ENCODE assay signal across 8 cellular contexts in the genomic region with DNA sequence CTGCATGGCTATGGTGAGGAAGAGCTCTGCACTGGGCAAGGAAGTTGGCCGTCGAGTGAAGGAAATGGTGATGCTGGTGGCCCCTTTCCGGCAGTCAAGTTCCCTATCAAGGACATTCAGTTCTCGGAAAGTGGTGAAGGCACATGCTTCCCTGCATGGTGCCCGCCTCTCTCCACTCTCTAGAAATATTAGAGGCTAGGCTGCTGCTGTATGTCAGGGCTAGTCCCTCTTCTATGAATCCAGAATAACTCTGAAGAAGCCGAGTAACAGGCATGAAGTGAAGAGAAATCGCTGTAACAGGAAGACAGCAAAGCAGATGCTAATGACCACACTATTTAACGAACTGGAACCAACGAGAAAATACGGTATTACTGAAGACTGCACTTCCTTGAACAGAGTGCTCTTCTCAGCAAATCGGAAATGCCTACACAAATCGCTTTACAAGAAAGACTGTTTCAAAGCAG. TPM values are rescaled to one million over a fixed set of nuclear protein-coding genes. Genes with fewer than 3 reads are reported as not detected.
A peak's percentile ranks its signal among the peaks of the same experiment; 100 is the strongest.
DNase-seq lines count a peak whose midpoint lies in the region; ATAC-seq and TF ChIP-seq lines count a peak whose summit lies in the region.

No MANE protein-coding gene starts in this region.

- dilution Hi-C loops in mammary epithelial cell (cut with HindIII; ENCODE audit: low sequenced_read_pairs): no loop called here

- no peak overlapping the region for H3K4me2 ChIP-seq in mammary epithelial cell (ENCODE audit: insufficient read depth, low read depth, low read length)

- no peaks in the 10 kb centered on the region for H3K9me3 ChIP-seq in breast epithelium
- H3K9me3 ChIP-seq in mammary epithelial cell (replicated peaks; ENCODE audit: insufficient read depth, low read length): no peaks in the 10 kb centered on the region

- H4K20me1 ChIP-seq in mammary epithelial cell (ENCODE audit: insufficient read depth, low read length): peaks cover 8% of the 10 kb centered on the region

- BruUV-seq in mammary epithelial cell (replicated peaks; lab: Mats Ljungman, UMichigan): no TSS peak

- POLR2A ChIA-PET in activated CD8-positive, alpha-beta T cell treated with anti-CD3 and anti-CD28 coated beads, Interleukin-2, amount 10 ng/mL, durations not matched to agents 7 days and 5 days (lab: Charles Lee): interaction anchor here (0.6 to 3.5 kb wide), 4 partner anchors 13 to 112 kb away, joined by 3 to 23 read pairs (median 3); partner anchors contain the start of genes GTPBP4, LARP4B and WDR37

- no peaks in the 10 kb centered on the region for H3K27me3 Mint-ChIP-seq in activated CD8-positive, alpha-beta T cell treated with anti-CD3 and anti-CD28 coated beads, Interleukin-2, amount 10 ng/mL, durations not matched to agents 7 days and 5 days (ENCODE audit: low read depth)
- H3K27me3 Mint-ChIP-seq in memory B cell: no peaks in the 10 kb centered on the region

- H3K27ac ChIP-seq in breast epithelium (peak overlapping the region; percentile 23 to 70), mammary epithelial cell (ENCODE audit: insufficient read depth, low read depth, low read length) (no peak overlapping the region)

- intact Hi-C loops in breast epithelium (cut with DNase I; ENCODE audit: low total_unique reads): no loop called here
- intact Hi-C loops in mammary epithelial cell (cut with micrococcal nuclease): no loop called here

- DNase-seq in breast epithelium (ENCODE audit: low spot score in 2 of 2) (no peak), mammary epithelial cell (no peak), memory B cell (ENCODE audit: low spot score in 2 of 2) (peak; percentile 22 to 49), NCI-H524 treated with DMSO at 0.1 percent for 48 hours (lab: John Stamatoyannopoulos, UW) (no peak), NCI-H2196 (lab: John Stamatoyannopoulos, UW; ENCODE audit: unreplicated experiment) (no peak), LoVo (ENCODE audit: low spot score) (no peak)
- DNase-seq in activated CD8-positive, alpha-beta T cell treated with anti-CD3 and anti-CD28 coated beads, Interleukin-2, amount 10 ng/mL, durations not matched to agents 7 days and 5 days: peak; percentile 41

- peaks cover 67% of the 10 kb centered on the region for H3K79me2 ChIP-seq in mammary epithelial cell (ENCODE audit: insufficient read depth, low read length)

- no peak overlapping the region for H3K9ac ChIP-seq in mammary epithelial cell (ENCODE audit: insufficient read depth, low read length)

- TF ChIP-seq CTCF in breast epithelium (IDR thresholded peaks at IDR 0.05) (no peak), mammary epithelial cell (conservative IDR thresholded peaks at IDR 0.05 in 1 of 2, IDR thresholded peaks at IDR 0.05 in 1 of 2; ENCODE audit: extremely low read depth in 1 of 2, insufficient read depth in 1 of 2, low read depth in 1 of 2, low read length in 2 of 2) (no peak)

- H3K27me3 ChIP-seq in breast epithelium (no peaks in the 10 kb centered on the region), mammary epithelial cell (ENCODE audit: insufficient read depth, low read length) (no peaks in the 10 kb centered on the region)

- H3K4me1 ChIP-seq in breast epithelium (peaks cover 0 to 5% of the 10 kb centered on the region in 2 donors), mammary epithelial cell (ENCODE audit: insufficient read depth, low read length) (peaks cover 20% of the 10 kb centered on the region)

- H3K4me1 Mint-ChIP-seq in activated CD8-positive, alpha-beta T cell treated with anti-CD3 and anti-CD28 coated beads, Interleukin-2, amount 10 ng/mL, durations not matched to agents 7 days and 5 days (ENCODE audit: low read depth): peaks cover 53% of the 10 kb centered on the region
- H3K4me1 Mint-ChIP-seq in memory B cell: peaks cover 31% of the 10 kb centered on the region

- no peak for TF ChIP-seq POLR2A in breast epithelium (IDR thresholded peaks at IDR 0.05)

- peaks cover 66% of the 10 kb centered on the region for H3K36me3 Mint-ChIP-seq in activated CD8-positive, alpha-beta T cell treated with anti-CD3 and anti-CD28 coated beads, Interleukin-2, amount 10 ng/mL, durations not matched to agents 7 days and 5 days (ENCODE audit: low read depth)
- peaks cover 6% of the 10 kb centered on the region for H3K36me3 Mint-ChIP-seq in memory B cell

- H3K4me3 Mint-ChIP-seq in activated CD8-positive, alpha-beta T cell treated with anti-CD3 and anti-CD28 coated beads, Interleukin-2, amount 10 ng/mL, durations not matched to agents 7 days and 5 days: peak overlapping the region; percentile 67
- peak overlapping the region; percentile 90 for H3K4me3 Mint-ChIP-seq in memory B cell

- H3K36me3 ChIP-seq in breast epithelium (peaks cover 5% of the 10 kb centered on the region), mammary epithelial cell (ENCODE audit: insufficient read depth, low read length) (peaks cover 39% of the 10 kb centered on the region)

- H2AFZ ChIP-seq in mammary epithelial cell (ENCODE audit: low read depth, low read length): no peak overlapping the region

- H3K27ac Mint-ChIP-seq in activated CD8-positive, alpha-beta T cell treated with anti-CD3 and anti-CD28 coated beads, Interleukin-2, amount 10 ng/mL, durations not matched to agents 7 days and 5 days: peak overlapping the region; percentile 92
- peak overlapping the region; percentile 97 for H3K27ac Mint-ChIP-seq in memory B cell

- ATAC-seq in HG03097 (IDR thresholded peaks at IDR 0.05; ENCODE audit: low FRiP score, unreplicated experiment) (peak; percentile 59), memory B cell (ENCODE audit: low read depth) (peak; percentile 66)
- ATAC-seq in activated CD8-positive, alpha-beta T cell treated with anti-CD3 and anti-CD28 coated beads, Interleukin-2, amount 10 ng/mL, durations not matched to agents 7 days and 5 days: peak; percentile 31

- no peak overlapping the region for H3K4me3 ChIP-seq in breast epithelium
- no peak overlapping the region for H3K4me3 ChIP-seq in mammary epithelial cell (replicated peaks in 1 of 3; ENCODE audit: insufficient read depth in 1 of 3, low read depth in 2 of 3, low read length in 3 of 3)

- in situ Hi-C loops in mammary epithelial cell (cut with MboI; ENCODE audit: low sequenced_read_pairs in 2 of 2): no loop called here

- WGBS in mammary epithelial cell (ENCODE audit: low coverage, missing lambda C conversion rate): 90% methylated on average over 12 of the region's 12 CpGs

- CTCF ChIA-PET in mammary epithelial cell (lab: Charles Lee; ENCODE audit: low non-redundant PET): no interaction called here
- CTCF ChIA-PET in activated CD8-positive, alpha-beta T cell treated with anti-CD3 and anti-CD28 coated beads, Interleukin-2, amount 10 ng/mL, durations not matched to agents 7 days and 5 days (lab: Charles Lee): interaction anchor here (1.3 kb wide), 1 partner anchor 55 kb away, joined by 3 read pairs; the partner anchor contains the start of gene GTPBP4

- no peaks in the 10 kb centered on the region for H3K9me3 Mint-ChIP-seq in activated CD8-positive, alpha-beta T cell treated with anti-CD3 and anti-CD28 coated beads, Interleukin-2, amount 10 ng/mL, durations not matched to agents 7 days and 5 days (ENCODE audit: insufficient read depth)
- H3K9me3 Mint-ChIP-seq in memory B cell: peaks cover 1% of the 10 kb centered on the region

RNA-seq across cellular contexts. Expression of gene IDI1, which starts 5.4 kb away (rescaled TPM):
- 10 to 100 TPM; 26.2 to 48.4 (median 45.1) TPM for total RNA-seq in breast epithelium
- 10 to 100 TPM; 54.2 to 80.3 TPM for total RNA-seq in mammary epithelial cell
- polyA plus RNA-seq in mammary epithelial cell: 88.3 TPM
- polyA minus RNA-seq in mammary epithelial cell: 62.7 TPM
- 10 to 100 TPM; 64.7 to 65.3 TPM for total RNA-seq in activated CD8-positive, alpha-beta T cell treated with anti-CD3 and anti-CD28 coated beads, Interleukin-2, amount 10 ng/mL, durations not matched to agents 7 days and 5 days

RNA-seq across cellular contexts. Expression of gene WDR37, which starts 12.6 kb away (rescaled TPM):
- total RNA-seq in breast epithelium (10 to 100 TPM; 13.9 to 18.0 (median 14.4) TPM), mammary epithelial cell (10 to 100 TPM; 17.3 to 25.0 TPM)
- polyA plus RNA-seq in mammary epithelial cell: 15.6 TPM
- polyA minus RNA-seq in mammary epithelial cell: 18.0 TPM
- total RNA-seq in activated CD8-positive, alpha-beta T cell treated with anti-CD3 and anti-CD28 coated beads, Interleukin-2, amount 10 ng/mL, durations not matched to agents 7 days and 5 days: 10 to 100 TPM; 24.9 to 27.0 TPM

RNA-seq across cellular contexts. Expression of gene IDI2, which starts 17.9 kb away (rescaled TPM):
- total RNA-seq in breast epithelium (not detected), mammary epithelial cell (not detected)
- not detected for polyA plus RNA-seq in mammary epithelial cell
- polyA minus RNA-seq in mammary epithelial cell: not detected
- not detected for total RNA-seq in activated CD8-positive, alpha-beta T cell treated with anti-CD3 and anti-CD28 coated beads, Interleukin-2, amount 10 ng/mL, durations not matched to agents 7 days and 5 days

RNA-seq across cellular contexts. Expression of gene GTPBP4, which starts 55.3 kb away (rescaled TPM):
- total RNA-seq in breast epithelium: 10 to 100 TPM; 32.6 to 51.2 (median 50.8) TPM
- total RNA-seq in mammary epithelial cell: 100 to 1,000 TPM in 1 of 2 donors, 10 to 100 TPM in 1; 31.0 to 114 TPM
- 33.8 TPM for polyA plus RNA-seq in mammary epithelial cell
- 36.4 TPM for polyA minus RNA-seq in mammary epithelial cell
- 10 to 100 TPM; 66.0 to 67.1 TPM for total RNA-seq in activated CD8-positive, alpha-beta T cell treated with anti-CD3 and anti-CD28 coated beads, Interleukin-2, amount 10 ng/mL, durations not matched to agents 7 days and 5 days

Comparison
In these comparisons a context has a peak if more than half of its experiments do, and no peak if none do; other contexts are left out.
1. DNase-seq: peak in activated CD8-positive, alpha-beta T cell treated with anti-CD3 and anti-CD28 coated beads, Interleukin-2, amount 10 ng/mL, durations not matched to agents 7 days and 5 days (single experiment) and memory B cell (2 of 2); none in breast epithelium (0 of 2), mammary epithelial cell (single experiment), NCI-H524 treated with DMSO at 0.1 percent for 48 hours (single experiment), NCI-H2196 (single experiment) and LoVo (single experiment).
2. Peak in every context shown above with its lines, with median percentiles within 50 percentile points of each other: ATAC-seq.